In the genomic region with DNA sequence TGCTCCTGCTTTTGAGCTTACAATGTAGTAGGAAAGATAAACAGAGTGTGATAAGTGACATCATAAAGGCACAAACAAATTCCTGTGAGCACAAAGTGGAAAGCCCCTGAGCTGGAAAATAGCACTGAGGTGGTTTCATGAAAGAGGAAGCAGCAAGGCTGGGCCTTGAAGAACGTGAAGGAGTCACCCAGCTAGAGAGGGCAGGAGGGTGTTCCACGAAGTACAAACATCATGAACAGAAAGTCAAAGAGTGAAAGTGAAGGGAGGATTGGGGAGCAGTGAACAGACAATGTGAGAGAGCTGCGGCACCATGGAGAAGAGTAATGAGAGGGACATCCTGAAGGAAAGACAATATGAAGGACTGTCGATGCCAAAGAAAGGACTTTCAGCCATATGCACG, we compare ENCODE assay signal across 8 cellular contexts.
DNase-seq lines count a peak whose midpoint lies in the region; ATAC-seq lines count a peak whose summit lies in the region.

No MANE protein-coding gene starts in this region.

- H3K4me2 ChIP-seq in Karpas-422 (ENCODE audit: low read depth, low read length, poor library complexity, severe bottlenecking), result no peak overlapping the region

- no peaks in the 10 kb centered on the region for H3K79me2 ChIP-seq in Karpas-422 (ENCODE audit: low read length)

- intact Hi-C loops in activated CD4-positive, alpha-beta memory T cell treated with anti-CD3 and anti-CD28 coated beads for 36 hours (cut with micrococcal nuclease), result loop anchor here (1.0 to 5.0 kb wide), 5 partner anchors 14 to 216 kb away; no protein-coding TSS in a partner anchor
- intact Hi-C loops in cardiac septum (cut with DNase I), result no loop called here

- H3K9ac ChIP-seq in Karpas-422 (ENCODE audit: low read length), result no peak overlapping the region

- no peaks in the 10 kb centered on the region for H3K36me3 ChIP-seq in Karpas-422 (ENCODE audit: insufficient read depth, low read length)

- H3K27ac Mint-ChIP-seq in activated CD4-positive, alpha-beta memory T cell treated with anti-CD3 and anti-CD28 coated beads for 36 hours, result no peak overlapping the region
- no peak overlapping the region for H3K27ac Mint-ChIP-seq in natural killer cell treated with Interleukin-12 subunit alpha and Interleukin-12 subunit beta and Interleukin-15 and Interleukin-18, amount 100 ng/mL, for 72 hours

- no peak overlapping the region for H2AFZ ChIP-seq in Karpas-422 (ENCODE audit: low read length)

- H3K9me3 ChIP-seq in Karpas-422 (ENCODE audit: low read length), result no peaks in the 10 kb centered on the region

- no peaks in the 10 kb centered on the region; the same call in 1 of the 2 replicates for H3K27me3 ChIP-seq in Karpas-422 (ENCODE audit: low read length)

- POLR2A ChIA-PET in activated CD4-positive, alpha-beta memory T cell treated with anti-CD3 and anti-CD28 coated beads for 36 hours (lab: Charles Lee), result interaction anchor here (0.7 to 2.1 kb wide), 3 partner anchors 14 to 56 kb away, joined by 3 to 7 read pairs (median 4); no protein-coding TSS in a partner anchor

- no peaks in the 10 kb centered on the region for H3K9me2 ChIP-seq in Karpas-422 (replicated peaks; ENCODE audit: insufficient read depth, low read length)

- peak; percentile 69 for ATAC-seq in GM18498 (IDR thresholded peaks at IDR 0.05; ENCODE audit: unreplicated experiment)
- peak; percentile 53 for ATAC-seq in HG03378 (IDR thresholded peaks at IDR 0.05; ENCODE audit: unreplicated experiment)
- ATAC-seq in natural killer cell treated with Interleukin-12 subunit alpha and Interleukin-12 subunit beta and Interleukin-15 and Interleukin-18, amount 100 ng/mL, for 72 hours, result peak; percentile 28 to 66

- DNase-seq in activated CD4-positive, alpha-beta memory T cell treated with anti-CD3 and anti-CD28 coated beads for 36 hours, result peak; percentile 64
- DNase-seq in natural killer cell treated with Interleukin-12 subunit alpha and Interleukin-12 subunit beta and Interleukin-15 and Interleukin-18, amount 100 ng/mL, for 72 hours (ENCODE audit: low spot score), result no peak
- DNase-seq in Karpas-422, result no peak
- no peak for DNase-seq in NCI-H2107 treated with DMSO at 0.1 percent for 48 hours (lab: John Stamatoyannopoulos, UW; ENCODE audit: unreplicated experiment)
- no peak for DNase-seq in SK-N-DZ (ENCODE audit: low spot score)
- DNase-seq in cardiac septum (ENCODE audit: low spot score), result no peak

- no peak overlapping the region for H3K27ac ChIP-seq in Karpas-422 (ENCODE audit: low read length)

- CTCF ChIA-PET in activated CD4-positive, alpha-beta memory T cell treated with anti-CD3 and anti-CD28 coated beads for 36 hours (lab: Charles Lee), result interaction anchor here (1.6 kb wide), 1 partner anchor 50 kb away, joined by 7 read pairs; no protein-coding TSS in a partner anchor

- peaks cover 20% of the 10 kb centered on the region for H3K4me1 ChIP-seq in Karpas-422 (ENCODE audit: low read length)

- no peak overlapping the region for H3K4me3 ChIP-seq in Karpas-422 (ENCODE audit: low read length)

- H3K4me1 Mint-ChIP-seq in activated CD4-positive, alpha-beta memory T cell treated with anti-CD3 and anti-CD28 coated beads for 36 hours (ENCODE audit: low read depth), result peaks cover 57% of the 10 kb centered on the region
- H3K4me1 Mint-ChIP-seq in natural killer cell treated with Interleukin-12 subunit alpha and Interleukin-12 subunit beta and Interleukin-15 and Interleukin-18, amount 100 ng/mL, for 72 hours (ENCODE audit: low read depth in 2 of 2), result peaks cover 27 to 30% of the 10 kb centered on the region in 2 donors

- no peaks in the 10 kb centered on the region for H3K36me3 Mint-ChIP-seq in activated CD4-positive, alpha-beta memory T cell treated with anti-CD3 and anti-CD28 coated beads for 36 hours
- H3K36me3 Mint-ChIP-seq in natural killer cell treated with Interleukin-12 subunit alpha and Interleukin-12 subunit beta and Interleukin-15 and Interleukin-18, amount 100 ng/mL, for 72 hours, result no peaks in the 10 kb centered on the region

- H4K20me1 ChIP-seq in Karpas-422 (ENCODE audit: insufficient read depth, low read depth, low read length), result no peaks in the 10 kb centered on the region; the same call in 1 of the 2 replicates

- no peaks in the 10 kb centered on the region for H3K27me3 Mint-ChIP-seq in activated CD4-positive, alpha-beta memory T cell treated with anti-CD3 and anti-CD28 coated beads for 36 hours
- H3K27me3 Mint-ChIP-seq in natural killer cell treated with Interleukin-12 subunit alpha and Interleukin-12 subunit beta and Interleukin-15 and Interleukin-18, amount 100 ng/mL, for 72 hours, result peaks cover 7 to 15% of the 10 kb centered on the region in 2 donors

- no peaks in the 10 kb centered on the region for H3K9me3 Mint-ChIP-seq in activated CD4-positive, alpha-beta memory T cell treated with anti-CD3 and anti-CD28 coated beads for 36 hours
- H3K9me3 Mint-ChIP-seq in natural killer cell treated with Interleukin-12 subunit alpha and Interleukin-12 subunit beta and Interleukin-15 and Interleukin-18, amount 100 ng/mL, for 72 hours, result no peaks in the 10 kb centered on the region

- H3K4me3 Mint-ChIP-seq in activated CD4-positive, alpha-beta memory T cell treated with anti-CD3 and anti-CD28 coated beads for 36 hours, result no peak overlapping the region
- no peak overlapping the region for H3K4me3 Mint-ChIP-seq in natural killer cell treated with Interleukin-12 subunit alpha and Interleukin-12 subunit beta and Interleukin-15 and Interleukin-18, amount 100 ng/mL, for 72 hours
